In genomic region chr10:115849197-115849596, GRCh38 we compare ENCODE assay signal across 19 cellular contexts.
A peak's percentile ranks its signal among the peaks of the same experiment; 100 is the strongest.
DNase-seq lines count a peak whose midpoint lies in the region; ATAC-seq and TF ChIP-seq lines count a peak whose summit lies in the region.
"Had no signal": no experiment of that assay in that cellular context is flagged by ENCODE, and none has a peak within 500 bp of the region (broad histone marks: within the 10 kb centered on the region; RNA-seq: fewer than 3 reads in every experiment).

No MANE protein-coding gene starts in this region.

- POLR2A ChIA-PET in T-cell (lab: Charles Lee), result no interaction called here

- H3K4me3 ChIP-seq in smooth muscle cell, result no peak overlapping the region
- H3K4me3 ChIP-seq: GM12878 had no signal

- no peak overlapping the region for H3K4me3 Mint-ChIP-seq in T-cell
- H3K4me3 Mint-ChIP-seq: CD8-positive, alpha-beta T cell; IgD-negative memory B cell had no signal

- H2AFZ ChIP-seq in smooth muscle cell (ENCODE audit: low read depth), result no peak overlapping the region

- H3K36me3 ChIP-seq in smooth muscle cell (ENCODE audit: low read depth), result no peaks in the 10 kb centered on the region

- no peaks in the 10 kb centered on the region for H3K4me1 Mint-ChIP-seq in T-cell
- H3K4me1 Mint-ChIP-seq: IgD-negative memory B cell had no signal

- H3F3A ChIP-seq in smooth muscle cell (ENCODE audit: low read depth), result no peaks in the 10 kb centered on the region

- peak; percentile 4 for DNase-seq in EL
- DNase-seq in M059J (ENCODE audit: low read depth), result peak; percentile 17
- peak; percentile 83 for DNase-seq in dermis blood vessel endothelial cell
- peak; percentile 57 for DNase-seq in renal cortical epithelial cell (ENCODE audit: low read depth)
- DNase-seq in smooth muscle cell (lab: John Stamatoyannopoulos, UW; ENCODE audit: unreplicated experiment), result no peak
- DNase-seq in SIG-M5 treated with dmso at 0.1 percent for 504 hours (lab: John Stamatoyannopoulos, UW; ENCODE audit: unreplicated experiment), result no peak
- no peak for DNase-seq in T-cell
- DNase-seq: C1 segment of cervical spinal cord; Caco-2; CD8-positive, alpha-beta T cell; GDM1; NCI-H1092 treated with DMSO at 0.1 percent for 48 hours; NCI-H146; NCI-H1930; NCI-H2107; SIG-M5 had no signal

- H3K79me2 ChIP-seq in smooth muscle cell (ENCODE audit: low read depth), result no peaks in the 10 kb centered on the region

- no peaks in the 10 kb centered on the region for H3K27me3 Mint-ChIP-seq in T-cell
- H3K27me3 Mint-ChIP-seq: IgD-negative memory B cell had no signal

- H3K9me3 ChIP-seq in smooth muscle cell (replicated peaks; ENCODE audit: low read depth), result no peaks in the 10 kb centered on the region
- H3K9me3 ChIP-seq: Caco-2 had no signal

- H3K4me1 ChIP-seq in smooth muscle cell (ENCODE audit: low read depth), result no peaks in the 10 kb centered on the region
- H3K4me1 ChIP-seq: Caco-2 had no signal

- no peak for TF ChIP-seq CTCF in smooth muscle cell (IDR thresholded peaks at IDR 0.05; ENCODE audit: borderline replicate concordance, insufficient read depth, poor library complexity, severe bottlenecking)

- H3K27ac Mint-ChIP-seq in T-cell, result no peak overlapping the region
- H3K27ac Mint-ChIP-seq: CD8-positive, alpha-beta T cell; IgD-negative memory B cell had no signal

- no peaks in the 10 kb centered on the region for H3K9me3 Mint-ChIP-seq in T-cell
- H3K9me3 Mint-ChIP-seq: CD8-positive, alpha-beta T cell; IgD-negative memory B cell had no signal

- CTCF ChIA-PET in T-cell (lab: Charles Lee), result no interaction called here

- 82% methylated on average over 2 of the region's 2 CpGs for WGBS in smooth muscle cell (ENCODE audit: low lambda C conversion rate)

- ATAC-seq in T-cell (replicated peaks in 1 of 4), result no peak
- ATAC-seq: CD8-positive, alpha-beta T cell; GM12878; HCT116 had no signal

- no peak overlapping the region for H3K4me2 ChIP-seq in smooth muscle cell

- H3K27ac ChIP-seq in smooth muscle cell (ENCODE audit: low read depth), result no peak overlapping the region

- H4K20me1 ChIP-seq in smooth muscle cell (ENCODE audit: low read depth), result no peaks in the 10 kb centered on the region

- H3K36me3 Mint-ChIP-seq in T-cell, result no peaks in the 10 kb centered on the region
- H3K36me3 Mint-ChIP-seq: CD8-positive, alpha-beta T cell had no signal

- H3K27me3 ChIP-seq in smooth muscle cell (ENCODE audit: low read depth), result no peaks in the 10 kb centered on the region

- no peak overlapping the region for H3K9ac ChIP-seq in smooth muscle cell (ENCODE audit: low read depth)

Comparison
In these comparisons a context has a peak if more than half of its experiments do, and no peak if none do; other contexts are left out.
1. DNase-seq: peak in EL (single experiment), M059J (single experiment), dermis blood vessel endothelial cell (single experiment) and renal cortical epithelial cell (single experiment); none in smooth muscle cell (single experiment), SIG-M5 treated with dmso at 0.1 percent for 504 hours (single experiment) and T-cell (0 of 34).